ENCODE assay signal across 13 cellular contexts in genomic region chr5:139863361-139863760, GRCh38.
DNase-seq lines count a peak whose midpoint lies in the region; ATAC-seq, FAIRE-seq and TF ChIP-seq lines count a peak whose summit lies in the region.
"Had no signal": no experiment of that assay in that cellular context is flagged by ENCODE, and none has a peak within 500 bp of the region (broad histone marks: within the 10 kb centered on the region; RNA-seq: fewer than 3 reads in every experiment).

No MANE protein-coding gene starts in this region.

- no peaks in the 10 kb centered on the region for H3K79me2 ChIP-seq in HepG2 (ENCODE audit: insufficient read depth, low read length)

- H3K4me2 ChIP-seq in HepG2 (ENCODE audit: low read depth, low read length), result no peak overlapping the region

- no peak for FAIRE-seq in HepG2 (lab: Jason Lieb, UNC)

- TF ChIP-seq EP300 in HepG2 (IDR thresholded peaks at IDR 0.05; ENCODE audit: low read depth in 2 of 2, low read length in 2 of 2) (no peak), HepG2 (CRISPR knock-in tag; IDR thresholded peaks at IDR 0.05; ENCODE audit: borderline replicate concordance) (no peak)

- 70% methylated on average over 9 of the region's 9 CpGs for WGBS in liver
- 10% methylated on average over 2 of the region's 9 CpGs for WGBS in HepG2 (ENCODE audit: low lambda C conversion rate)
- whole genome bisulfite sequencing in right cardiac atrium, result 57% methylated on average over 9 of the region's 9 CpGs

- H3K27me3 ChIP-seq in liver (ENCODE audit: control insufficient read depth in 4 of 4, insufficient read depth in 4 of 4, low read length in 3 of 4), result no peaks in the 10 kb centered on the region
- H3K27me3 ChIP-seq in HepG2 (ENCODE audit: control insufficient read depth in 1 of 2, insufficient read depth in 2 of 2, low read length in 2 of 2), result peaks cover 4 to 26% of the 10 kb centered on the region in 2 experiments; a peak in 3 of 5 replicates
- no peaks in the 10 kb centered on the region for H3K27me3 ChIP-seq in right cardiac atrium (ENCODE audit: control insufficient read depth, insufficient read depth)
- H3K27me3 ChIP-seq: right lobe of liver, suprapubic skin had no signal

- intact Hi-C loops in HepG2 (cut with micrococcal nuclease; ENCODE audit: unreplicated experiment), result loop anchor here (10.0 kb wide), 1 partner anchor 101 kb away; no protein-coding TSS in a partner anchor
- intact Hi-C loops in right cardiac atrium (cut with DNase I), result loop anchor here in 3 of 4 donors (5.0 kb wide), 2 partner anchors 76 to 104 kb away; no protein-coding TSS in a partner anchor
- intact Hi-C loops in posterior cingulate gyrus (cut with DNase I), result loop anchor here (5.0 kb wide), 1 partner anchor 294 kb away; no protein-coding TSS in a partner anchor

- no peaks in the 10 kb centered on the region for H4K20me1 ChIP-seq in HepG2 (ENCODE audit: insufficient read depth, low read length)

- no peaks in the 10 kb centered on the region for H3K9me3 ChIP-seq in liver (ENCODE audit: control insufficient read depth in 4 of 4, low read length in 3 of 4)
- no peaks in the 10 kb centered on the region for H3K9me3 ChIP-seq in HepG2 (ENCODE audit: low read length)
- H3K9me3 ChIP-seq in right cardiac atrium (ENCODE audit: control insufficient read depth, low read length), result no peaks in the 10 kb centered on the region
- H3K9me3 ChIP-seq: right lobe of liver, suprapubic skin had no signal

- TF ChIP-seq CTCF in liver (IDR thresholded peaks at IDR 0.05; ENCODE audit: low read depth, low read length, missing input control), result no peak
- TF ChIP-seq CTCF in HepG2 (CRISPR knock-in tag; IDR thresholded peaks at IDR 0.05), result no peak

- TF ChIP-seq RAD21 in liver (IDR thresholded peaks at IDR 0.05), result no peak
- TF ChIP-seq RAD21 in HepG2 (CRISPR knock-in tag; IDR thresholded peaks at IDR 0.05), result no peak

- no peak overlapping the region for H3K9ac ChIP-seq in liver (ENCODE audit: low read depth in 1 of 2, low read length in 2 of 2)
- H3K9ac ChIP-seq in HepG2 (ENCODE audit: insufficient read depth, low read depth, low read length), result no peak overlapping the region

- CTCF ChIA-PET in HepG2 (lab: Yijun Ruan, JAX; ENCODE audit: low intra/inter-chr PET ratio, low total read pairs), result interaction anchor here (1.2 to 2.6 kb wide), 3 partner anchors 76 to 294 kb away, joined by 3 to 28 read pairs (median 4); no protein-coding TSS in a partner anchor

- H3K4me3 ChIP-seq in liver (ENCODE audit: low read depth in 1 of 3, low read length in 3 of 3) (no peak overlapping the region), HepG2 (replicated peaks in 1 of 3; ENCODE audit: insufficient read depth in 1 of 3, low read depth in 2 of 3, low read length in 3 of 3) (no peak overlapping the region), right cardiac atrium (ENCODE audit: low read length) (no peak overlapping the region)
- H3K4me3 ChIP-seq: right lobe of liver, suprapubic skin had no signal

- H3K4me1 ChIP-seq in liver (ENCODE audit: control insufficient read depth in 4 of 4, insufficient read depth in 4 of 4, low read length in 3 of 4) (peaks cover 0 to 11% (median 5%) of the 10 kb centered on the region in 4 donors), HepG2 (ENCODE audit: insufficient read depth, low read length) (no peaks in the 10 kb centered on the region), right cardiac atrium (ENCODE audit: control insufficient read depth, insufficient read depth, low read length) (no peaks in the 10 kb centered on the region)

- POLR2A ChIA-PET in HepG2 (lab: Yijun Ruan, JAX), result no interaction called here

- H2AFZ ChIP-seq in HepG2 (ENCODE audit: low read length), result no peak overlapping the region

- in situ Hi-C loops in HepG2 (cut with HindIII; ENCODE audit: extremely low pct_ligation_motif_present, low pct_unique_long_range_greater_than_20kb), result no loop called here

- ATAC-seq in HepG2 (no peak; the same call in 2 of the 3 replicates), right cardiac atrium (peak; percentile 72 to 85)
- ATAC-seq in stimulated activated naive CD8-positive, alpha-beta T cell treated with anti-CD3 and anti-CD28 coated beads, Interleukin-15, Interleukin-2, amounts not matched to agents 100 U/mL and 50 U/mL, for 24 hours, result no peak
- ATAC-seq: activated naive CD8-positive, alpha-beta T cell treated with anti-CD3 and anti-CD28 coated beads, Interleukin-2, amount 50 U/mL, for 24 hours had no signal

- TF ChIP-seq POLR2A in HepG2 (IDR thresholded peaks at IDR 0.05; ENCODE audit: insufficient read depth in 1 of 2, low read depth in 2 of 2, low read length in 2 of 2), result no peak

- no peak for DNase-seq in HepG2 (ENCODE audit: low spot score)
- peak; percentile 79 to 92 (median 91) for DNase-seq in right cardiac atrium
- peak; percentile 71 to 97 (median 80) for DNase-seq in posterior cingulate gyrus
- no peak for DNase-seq in stimulated activated naive CD8-positive, alpha-beta T cell treated with anti-CD3 and anti-CD28 coated beads, Interleukin-15, Interleukin-2, amounts not matched to agents 100 U/mL and 50 U/mL, for 24 hours
- no peak for DNase-seq in dedifferentiated amniotic fluid mesenchymal stem cell (ENCODE audit: extremely low spot score)
- no peak for DNase-seq in stimulated activated naive CD4-positive, alpha-beta T cell treated with Interleukin-2 at 50 U/mL for 16 hours (lab: John Stamatoyannopoulos, UW)
- DNase-seq in T-helper 2 cell, result no peak
- DNase-seq: NCI-H1417 treated with DMSO at 0.1 percent for 48 hours, NCI-H526 treated with DMSO at 0.1 percent for 48 hours had no signal

- H3K36me3 ChIP-seq in liver (ENCODE audit: control insufficient read depth in 4 of 4, insufficient read depth in 3 of 4, low read depth in 1 of 4, low read length in 3 of 4) (no peaks in the 10 kb centered on the region), HepG2 (replicated peaks in 1 of 2; ENCODE audit: control insufficient read depth in 1 of 2, insufficient read depth in 2 of 2, low read length in 2 of 2) (no peaks in the 10 kb centered on the region)
- H3K36me3 ChIP-seq: right lobe of liver, suprapubic skin had no signal

- no TSS peak for BruUV-seq in HepG2 (replicated peaks; lab: Mats Ljungman, UMichigan)

- H3K27ac ChIP-seq in liver (ENCODE audit: low read depth in 1 of 2, low read length in 2 of 2) (no peak overlapping the region), HepG2 (ENCODE audit: extremely low read length, insufficient read depth, low read length) (no peak overlapping the region), right cardiac atrium (ENCODE audit: low read length) (no peak overlapping the region)
- H3K27ac ChIP-seq: right lobe of liver, suprapubic skin had no signal

TF ChIP-seq in liver, 16 proteins besides CTCF, POLR2A, EP300 and RAD21:
- TF ChIP-seq MAX (IDR thresholded peaks at IDR 0.05), result no peak
- peak; percentile 17 for TF ChIP-seq NR2F2 (IDR thresholded peaks at IDR 0.05)

TF ChIP-seq in HepG2, 621 proteins besides CTCF, POLR2A, EP300 and RAD21 (continues in another document):
- no peak for TF ChIP-seq ARID4A (CRISPR knock-in tag; IDR thresholded peaks at IDR 0.05; ENCODE audit: borderline replicate concordance)
- TF ChIP-seq MED8 (CRISPR knock-in tag; IDR thresholded peaks at IDR 0.05; ENCODE audit: insufficient replicate concordance), result no peak
- TF ChIP-seq CREM (IDR thresholded peaks at IDR 0.05), result no peak
- no peak for TF ChIP-seq CREM (CRISPR knock-in tag; IDR thresholded peaks at IDR 0.05)
- no peak for TF ChIP-seq MEF2D (CRISPR knock-in tag; IDR thresholded peaks at IDR 0.05)
- no peak for TF ChIP-seq RNF2 (conservative IDR thresholded peaks at IDR 0.05; ENCODE audit: low read depth)
- TF ChIP-seq RFXANK (CRISPR knock-in tag; IDR thresholded peaks at IDR 0.05), result no peak
- no peak for TF ChIP-seq SIN3A (IDR thresholded peaks at IDR 0.05; ENCODE audit: borderline replicate concordance, low read depth, low read length)
- no peak for TF ChIP-seq ZNF766 (CRISPR knock-in tag; IDR thresholded peaks at IDR 0.05; ENCODE audit: borderline replicate concordance)
- no peak for TF ChIP-seq ZNF264 (CRISPR knock-in tag; IDR thresholded peaks at IDR 0.05)
- no peak for TF ChIP-seq MZF1 (CRISPR knock-in tag; IDR thresholded peaks at IDR 0.05; ENCODE audit: borderline replicate concordance)
- TF ChIP-seq ZNF891 (CRISPR knock-in tag; IDR thresholded peaks at IDR 0.05), result no peak
- TF ChIP-seq ZNF337 (CRISPR knock-in tag; IDR thresholded peaks at IDR 0.05; ENCODE audit: borderline replicate concordance, low read depth), result no peak
- no peak for TF ChIP-seq NBN (conservative IDR thresholded peaks at IDR 0.05)
- no peak for TF ChIP-seq ZNF616 (CRISPR knock-in tag; IDR thresholded peaks at IDR 0.05; ENCODE audit: low read depth)
- TF ChIP-seq BORCS8-MEF2B (CRISPR knock-in tag; IDR thresholded peaks at IDR 0.05), result no peak
- no peak for TF ChIP-seq FOXC1 (CRISPR knock-in tag; IDR thresholded peaks at IDR 0.05; ENCODE audit: borderline replicate concordance)
- TF ChIP-seq NFKB2 (CRISPR knock-in tag; IDR thresholded peaks at IDR 0.05; ENCODE audit: borderline replicate concordance), result no peak

Comparison
In these comparisons a context has a peak if more than half of its experiments do, and no peak if none do; other contexts are left out.
1. ATAC-seq: peak in right cardiac atrium (2 of 2); none in HepG2 (single experiment) and stimulated activated naive CD8-positive, alpha-beta T cell treated with anti-CD3 and anti-CD28 coated beads, Interleukin-15, Interleukin-2, amounts not matched to agents 100 U/mL and 50 U/mL, for 24 hours (single experiment).
2. DNase-seq: peak in right cardiac atrium (3 of 3) and posterior cingulate gyrus (10 of 10); none in HepG2 (single experiment), stimulated activated naive CD8-positive, alpha-beta T cell treated with anti-CD3 and anti-CD28 coated beads, Interleukin-15, Interleukin-2, amounts not matched to agents 100 U/mL and 50 U/mL, for 24 hours (single experiment), dedifferentiated amniotic fluid mesenchymal stem cell (single experiment), stimulated activated naive CD4-positive, alpha-beta T cell treated with Interleukin-2 at 50 U/mL for 16 hours (single experiment) and T-helper 2 cell (0 of 5).